In the genomic region with DNA sequence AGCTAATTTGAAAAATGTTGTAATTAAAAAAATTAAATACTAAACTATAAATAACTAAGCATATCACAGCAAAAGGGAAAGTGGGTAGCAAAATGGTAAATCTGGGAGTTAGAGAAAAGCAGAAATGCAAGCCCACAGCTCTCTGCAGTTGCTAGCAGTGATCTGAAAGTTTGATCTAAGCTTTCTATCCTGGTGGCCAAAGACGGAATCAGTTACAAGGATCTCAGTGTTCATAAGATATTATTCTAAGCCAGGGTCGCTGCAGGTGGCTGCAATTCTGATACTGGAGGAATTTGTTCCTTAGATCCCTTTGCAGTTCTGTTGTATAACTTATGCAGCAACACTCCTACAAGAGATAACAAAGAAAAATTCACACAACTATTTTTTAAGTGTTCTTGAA, we compare ENCODE assay signal across 25 cellular contexts.
A peak's percentile ranks its signal among the peaks of the same experiment; 100 is the strongest.
DNase-seq lines count a peak whose midpoint lies in the region; ATAC-seq and TF ChIP-seq lines count a peak whose summit lies in the region.
"Had no signal": no experiment of that assay in that cellular context is flagged by ENCODE, and none has a peak within 500 bp of the region (broad histone marks: within the 10 kb centered on the region; RNA-seq: fewer than 3 reads in every experiment).

No MANE protein-coding gene starts in this region.

- intact Hi-C loops in sciatic nerve (cut with DNase I) (no loop called here), mammary epithelial cell (cut with micrococcal nuclease) (no loop called here)

- DNase-seq in DMS79 treated with DMSO at 0.1 percent for 48 hours (lab: John Stamatoyannopoulos, UW) (peak; percentile 12), DMS79 (lab: John Stamatoyannopoulos, UW) (no peak), MV-4-11 (lab: John Stamatoyannopoulos, UW) (peak; percentile 41), chondrocyte (ENCODE audit: low spot score) (no peak), sciatic nerve (ENCODE audit: low spot score) (no peak), mammary epithelial cell (no peak), GM19240 (ENCODE audit: insufficient read length, low spot score) (no peak)
- no peak for DNase-seq in stimulated activated naive CD4-positive, alpha-beta T cell (lab: John Stamatoyannopoulos, UW)
- DNase-seq: activated effector memory CD4-positive, alpha-beta T cell treated with anti-CD3 and anti-CD28 coated beads, Interleukin-2, amount 50 U/mL, for 16 hours; activated naive CD8-positive, alpha-beta T cell treated with anti-CD3 and anti-CD28 coated beads, Interleukin-2, amount 10 ng/mL, durations not matched to agents 7 days and 5 days; activated T-cell treated with anti-CD3 and anti-CD28 coated beads for 4 hours; CD4-positive, CD25-positive, alpha-beta regulatory T cell; cerebellar nuclear complex; natural killer cell; NCI-H1930; NCI-H526 treated with DMSO at 0.1 percent for 48 hours; stimulated activated naive CD4-positive, alpha-beta T cell treated with Interleukin-2 at 50 U/mL for 16 hours; T-helper 17 cell had no signal

- no peak overlapping the region for H3K9ac ChIP-seq in mammary epithelial cell (ENCODE audit: insufficient read depth, low read length)

- peaks cover 17% of the 10 kb centered on the region for H3K27me3 Mint-ChIP-seq in chondrocyte (ENCODE audit: low read depth)

- no peak overlapping the region for H3K27ac ChIP-seq in mammary epithelial cell (ENCODE audit: insufficient read depth, low read depth, low read length)
- H3K27ac ChIP-seq: 22Rv1, ascending aorta, HL-60, left ventricle myocardium inferior, right lobe of liver, SK-N-MC had no signal

- no peak overlapping the region for H3K27ac Mint-ChIP-seq in chondrocyte (ENCODE audit: unreplicated experiment)
- H3K27ac Mint-ChIP-seq: activated naive CD8-positive, alpha-beta T cell treated with anti-CD3 and anti-CD28 coated beads, Interleukin-2, amount 10 ng/mL, durations not matched to agents 7 days and 5 days; CD4-positive, CD25-positive, alpha-beta regulatory T cell; natural killer cell; T-helper 17 cell had no signal

- H3K27me3 ChIP-seq in mammary epithelial cell (ENCODE audit: insufficient read depth, low read length) = no peaks in the 10 kb centered on the region
- H3K27me3 ChIP-seq: ascending aorta, right lobe of liver, testis had no signal

- dilution Hi-C loops in mammary epithelial cell (cut with HindIII; ENCODE audit: low sequenced_read_pairs) = no loop called here

- 77% methylated on average over 2 of the region's 2 CpGs for WGBS in mammary epithelial cell (ENCODE audit: low coverage, missing lambda C conversion rate)

- H3K4me1 Mint-ChIP-seq in chondrocyte (ENCODE audit: low read depth) = peaks cover 20% of the 10 kb centered on the region
- H3K4me1 Mint-ChIP-seq: CD4-positive, CD25-positive, alpha-beta regulatory T cell had no signal

- H3K9me3 ChIP-seq in mammary epithelial cell (replicated peaks; ENCODE audit: insufficient read depth, low read length) = no peaks in the 10 kb centered on the region
- H3K9me3 ChIP-seq: ascending aorta, left ventricle myocardium inferior, right lobe of liver, testis had no signal

- CTCF ChIA-PET in mammary epithelial cell (lab: Charles Lee; ENCODE audit: low non-redundant PET) = no interaction called here

- peak; percentile 47 for ATAC-seq in sciatic nerve
- ATAC-seq: natural killer cell, T-helper 17 cell had no signal

- BruUV-seq in mammary epithelial cell (replicated peaks; lab: Mats Ljungman, UMichigan) = no TSS peak

- H3K79me2 ChIP-seq in mammary epithelial cell (ENCODE audit: insufficient read depth, low read length) = no peaks in the 10 kb centered on the region

- no peaks in the 10 kb centered on the region for H3K36me3 ChIP-seq in mammary epithelial cell (ENCODE audit: insufficient read depth, low read length)
- H3K36me3 ChIP-seq: ascending aorta, left ventricle myocardium inferior, right lobe of liver had no signal

- H3K4me2 ChIP-seq in mammary epithelial cell (ENCODE audit: insufficient read depth, low read depth, low read length) = no peak overlapping the region

- H3K36me3 Mint-ChIP-seq in chondrocyte (ENCODE audit: low read depth) = no peaks in the 10 kb centered on the region
- H3K36me3 Mint-ChIP-seq: activated naive CD8-positive, alpha-beta T cell treated with anti-CD3 and anti-CD28 coated beads, Interleukin-2, amount 10 ng/mL, durations not matched to agents 7 days and 5 days; natural killer cell had no signal

- in situ Hi-C loops in mammary epithelial cell (cut with MboI; ENCODE audit: low sequenced_read_pairs in 2 of 2) = no loop called here

- H3K4me1 ChIP-seq in mammary epithelial cell (ENCODE audit: insufficient read depth, low read length) = no peaks in the 10 kb centered on the region

- no peak overlapping the region for H3K4me3 ChIP-seq in mammary epithelial cell (replicated peaks in 1 of 3; ENCODE audit: insufficient read depth in 1 of 3, low read depth in 2 of 3, low read length in 3 of 3)
- H3K4me3 ChIP-seq: ascending aorta, left ventricle myocardium inferior, right lobe of liver, SK-N-MC, testis had no signal

- no peak overlapping the region for H2AFZ ChIP-seq in mammary epithelial cell (ENCODE audit: low read depth, low read length)

- H4K20me1 ChIP-seq in mammary epithelial cell (ENCODE audit: insufficient read depth, low read length) = no peaks in the 10 kb centered on the region

- peak; percentile 43 for TF ChIP-seq CTCF in chondrocyte (IDR thresholded peaks at IDR 0.05)
- no peak for TF ChIP-seq CTCF in mammary epithelial cell (conservative IDR thresholded peaks at IDR 0.05 in 1 of 2, IDR thresholded peaks at IDR 0.05 in 1 of 2; ENCODE audit: extremely low read depth in 1 of 2, insufficient read depth in 1 of 2, low read depth in 1 of 2, low read length in 2 of 2)

- H3K4me3 Mint-ChIP-seq in chondrocyte (ENCODE audit: unreplicated experiment) = no peak overlapping the region
- H3K4me3 Mint-ChIP-seq: activated naive CD8-positive, alpha-beta T cell treated with anti-CD3 and anti-CD28 coated beads, Interleukin-2, amount 10 ng/mL, durations not matched to agents 7 days and 5 days; CD4-positive, CD25-positive, alpha-beta regulatory T cell; natural killer cell; T-helper 17 cell had no signal

- peaks cover 2% of the 10 kb centered on the region for H3K9me3 Mint-ChIP-seq in chondrocyte (ENCODE audit: low read depth)
- H3K9me3 Mint-ChIP-seq: activated naive CD8-positive, alpha-beta T cell treated with anti-CD3 and anti-CD28 coated beads, Interleukin-2, amount 10 ng/mL, durations not matched to agents 7 days and 5 days; natural killer cell had no signal

Comparison
In these comparisons a context has a peak if more than half of its experiments do, and no peak if none do; other contexts are left out.
1. DNase-seq: peak in DMS79 treated with DMSO at 0.1 percent for 48 hours (single experiment) and MV-4-11 (single experiment); none in DMS79 (single experiment), chondrocyte (single experiment), sciatic nerve (single experiment), stimulated activated naive CD4-positive, alpha-beta T cell (0 of 6), mammary epithelial cell (single experiment) and GM19240 (single experiment).